In genomic region chr6:143225929-143226328, GRCh38 we compare ENCODE assay signal across 19 cellular contexts.
"Had no signal": no experiment of that assay in that cellular context is flagged by ENCODE, and none has a peak within 500 bp of the region (broad histone marks: within the 10 kb centered on the region; RNA-seq: fewer than 3 reads in every experiment).

No MANE protein-coding gene starts in this region.

- H3K27me3 ChIP-seq: gastrocnemius medialis, pancreas, testis, tibial nerve had no signal

- H3K4me3 ChIP-seq: gastrocnemius medialis, left ventricle myocardium inferior, lung, pancreas, testis, tibial nerve had no signal

- ATAC-seq: effector memory CD8-positive, alpha-beta T cell; gastrocnemius medialis; pancreas; right cardiac atrium; stimulated activated effector memory CD8-positive, alpha-beta T cell treated with anti-CD3 and anti-CD28 coated beads, Interleukin-12 subunit alpha, Interleukin-12 subunit beta, amount 100 ng/mL, for 72 hours; stimulated activated naive CD8-positive, alpha-beta T cell treated with anti-CD3 and anti-CD28 coated beads, Interleukin-15, amount 100 ng/mL, for 72 hours had no signal

- H3K27ac ChIP-seq: gastrocnemius medialis, left ventricle myocardium inferior, pancreas, testis, tibial nerve had no signal

- DNase-seq: cerebellar nuclear complex; effector memory CD8-positive, alpha-beta T cell; erythroblast; gastrocnemius medialis; islet precursor cell; left ventricle myocardium inferior; mesendoderm; naive B cell; occipital lobe; pancreas; right cardiac atrium; stimulated activated CD4-positive, alpha-beta T cell treated with anti-CD3 and anti-CD28 coated beads, Interleukin-4, amount 100 ng/mL, for 1 hour; stimulated activated CD8-positive, alpha-beta memory T cell treated with anti-CD3 and anti-CD28 coated beads, Interleukin-4, amount 100 ng/mL, for 48 hours; stimulated activated naive CD8-positive, alpha-beta T cell treated with anti-CD3 and anti-CD28 coated beads, Interleukin-15, amount 100 ng/mL, for 72 hours; testis had no signal

- FAIRE-seq: colon, pancreas had no signal

- H3K36me3 ChIP-seq: gastrocnemius medialis, left ventricle myocardium inferior, pancreas, tibial nerve had no signal

- H3K9me3 ChIP-seq: gastrocnemius medialis, left ventricle myocardium inferior, pancreas, testis, tibial nerve had no signal
